Comparison of ENCODE assay signal across 8 cellular contexts in the genomic region with DNA sequence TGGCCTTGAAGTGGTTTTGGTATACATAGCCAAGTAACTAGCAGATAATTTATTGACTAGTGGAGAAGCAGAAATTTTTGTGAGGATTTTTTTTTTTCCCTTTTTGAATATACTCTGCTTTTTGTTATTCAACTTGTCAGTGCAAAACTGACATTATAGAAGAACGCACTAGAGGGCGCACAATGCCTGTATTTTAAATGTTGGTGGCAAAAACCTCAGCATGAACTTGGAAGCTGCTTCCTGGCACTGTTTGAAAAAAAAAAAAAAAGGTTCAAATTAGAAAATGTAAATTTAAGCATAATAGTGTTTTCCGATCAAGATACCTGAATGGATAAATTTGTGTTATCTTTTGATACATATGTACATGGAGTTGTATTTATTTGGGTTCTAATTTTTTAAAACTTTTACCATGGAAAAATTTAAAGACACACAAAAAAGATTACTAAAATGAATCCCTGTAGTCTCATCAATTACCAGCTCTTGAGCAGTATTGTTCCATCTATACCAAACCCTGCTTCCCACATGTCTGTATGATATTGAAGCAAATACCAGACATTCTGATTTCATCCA. TPM values are rescaled to one million over a fixed set of nuclear protein-coding genes. Genes with fewer than 3 reads are reported as not detected.
DNase-seq lines count a peak whose midpoint lies in the region; ATAC-seq, FAIRE-seq and TF ChIP-seq lines count a peak whose summit lies in the region.

No MANE protein-coding gene starts in this region.

- no peak overlapping the region for H3K23ac ChIP-seq in H1 (ENCODE audit: insufficient read length)

- H3K23me2 ChIP-seq in H1 (ENCODE audit: low read depth, low read length), result no peaks in the 10 kb centered on the region

- H3K4me1 ChIP-seq in HAP-1 (peaks cover 11% of the 10 kb centered on the region), H1 (replicated peaks in 1 of 4; ENCODE audit: control insufficient read depth in 3 of 4, insufficient read depth in 4 of 4, low read length in 3 of 4) (peaks cover 0 to 3% (median 2%) of the 10 kb centered on the region in 4 experiments; a peak in 2 of 7 replicates)

- no peak overlapping the region for H3K14ac ChIP-seq in H1 (ENCODE audit: insufficient read length)

- H2BK12ac ChIP-seq in H1 (ENCODE audit: low read depth, low read length), result no peak overlapping the region

- no peak overlapping the region for H3K56ac ChIP-seq in H1 (replicated peaks; ENCODE audit: insufficient read length, low read depth, low read length)

- in situ Hi-C loops in HAP-1 (cut with MboI; ENCODE audit: low sequenced_read_pairs), result loop anchor here (10.0 kb wide), 1 partner anchor 548 kb away; no protein-coding TSS in a partner anchor

- FAIRE-seq in H1 (lab: Jason Lieb, UNC), result peak; percentile 72

- TF ChIP-seq EP300 in H1 (IDR thresholded peaks at IDR 0.05; ENCODE audit: borderline replicate concordance in 1 of 2, low read depth in 2 of 2, low read length in 2 of 2), result no peak

- no peaks in the 10 kb centered on the region for H3K79me2 ChIP-seq in H1 (ENCODE audit: control insufficient read depth in 1 of 2, insufficient read depth in 2 of 2, low read length in 2 of 2)

- no peaks in the 10 kb centered on the region for H3K27me3 ChIP-seq in HAP-1 (ENCODE audit: low read depth)
- H3K27me3 ChIP-seq in H1 (replicated peaks in 1 of 4; ENCODE audit: control insufficient read depth in 3 of 4, extremely low read depth in 1 of 4, insufficient read depth in 3 of 4, low read length in 3 of 4), result no peaks in the 10 kb centered on the region

- H3K9ac ChIP-seq in H1 (replicated peaks in 1 of 4; ENCODE audit: extremely low read depth in 1 of 4, low read depth in 3 of 4, low read length in 3 of 4), result no peak overlapping the region

- no peak overlapping the region for H2AFZ ChIP-seq in H1 (ENCODE audit: low read length)

- no peak overlapping the region for H2BK20ac ChIP-seq in H1 (ENCODE audit: low read length)

- H3K9me3 ChIP-seq in HAP-1 (no peaks in the 10 kb centered on the region), H1 (ENCODE audit: insufficient read depth in 2 of 2, low read depth in 1 of 2, low read length in 1 of 2) (no peaks in the 10 kb centered on the region)

- H4K91ac ChIP-seq in H1 (replicated peaks; ENCODE audit: insufficient read length, low read length), result no peak overlapping the region

- peak in 2 of 3 experiments; percentile 54 to 72; a peak in 3 of 4 replicates for TF ChIP-seq CTCF in H1 (IDR thresholded peaks at IDR 0.05; ENCODE audit: control extremely low read depth in 1 of 3, insufficient read depth in 1 of 3, low read depth in 1 of 3, low read length in 3 of 3)

- POLR2A ChIA-PET in H1 (lab: Charles Lee; ENCODE audit: partially characterized antibody), result no interaction called here

- H3K36me3 ChIP-seq in HAP-1 (replicated peaks) (no peaks in the 10 kb centered on the region), H1 (ENCODE audit: control insufficient read depth in 2 of 4, insufficient read depth in 4 of 4, low read length in 3 of 4) (no peaks in the 10 kb centered on the region)

- H3K4me3 ChIP-seq in HAP-1 (no peak overlapping the region), H1 (ENCODE audit: extremely low read depth in 1 of 4, insufficient read depth in 2 of 4, low read depth in 3 of 4, low read length in 4 of 4) (no peak overlapping the region)

- TF ChIP-seq POLR2A in H1 (IDR thresholded peaks at IDR 0.05; ENCODE audit: control extremely low read depth in 1 of 2, low read depth in 2 of 2, low read length in 2 of 2), result no peak

- no peak overlapping the region for H3K4me2 ChIP-seq in H1 (ENCODE audit: insufficient read depth in 1 of 2, low read depth in 2 of 2, low read length in 2 of 2)

- TF ChIP-seq RAD21 in H1 (IDR thresholded peaks at IDR 0.05 in 1 of 2, conservative IDR thresholded peaks at IDR 0.05 in 1 of 2; ENCODE audit: low read depth in 2 of 2, low read length in 2 of 2), result peak; percentile 87

- DNase-seq in COLO668 (lab: John Stamatoyannopoulos, UW; ENCODE audit: unreplicated experiment), result peak; percentile 32
- peak; percentile 52 to 75 for DNase-seq in HAP-1 (ENCODE audit: low spot score in 2 of 2)
- peak; percentile 43 for DNase-seq in NCI-H460 (ENCODE audit: extremely low read depth, low read depth)
- DNase-seq in activated CD4-positive, alpha-beta T cell treated with anti-CD3 and anti-CD28 coated beads, Interleukin-2, amount 50 U/mL, for 48 hours, result peak; percentile 49 to 65
- peak; percentile 7 to 60 for DNase-seq in H1 (ENCODE audit: low read depth in 1 of 2, low spot score in 2 of 2)
- peak; percentile 63 for DNase-seq in middle frontal gyrus (ENCODE audit: extremely low spot score, low spot score)
- peak; percentile 47 for DNase-seq in stimulated activated naive CD8-positive, alpha-beta T cell treated with anti-CD3 and anti-CD28 coated beads, Interleukin-15, Interleukin-2, amounts not matched to agents 100 U/mL and 50 U/mL, for 24 hours

- H2AK5ac ChIP-seq in H1 (ENCODE audit: low read depth, low read length), result no peak overlapping the region

- H3K18ac ChIP-seq in H1 (ENCODE audit: extremely low read depth, low read length), result no peak overlapping the region

- ATAC-seq in stimulated activated naive CD8-positive, alpha-beta T cell treated with anti-CD3 and anti-CD28 coated beads, Interleukin-15, Interleukin-2, amounts not matched to agents 100 U/mL and 50 U/mL, for 24 hours, result no peak
- ATAC-seq in HG03521 (IDR thresholded peaks at IDR 0.05; ENCODE audit: unreplicated experiment), result no peak

- no peak overlapping the region for H2BK120ac ChIP-seq in H1 (replicated peaks; ENCODE audit: low read depth, low read length)

- H3K4ac ChIP-seq in H1 (replicated peaks; ENCODE audit: insufficient read length, low read depth, low read length), result no peak overlapping the region

- no peak overlapping the region for H3K27ac ChIP-seq in H1 (ENCODE audit: low read depth, low read length)

- no peaks in the 10 kb centered on the region for H3K79me1 ChIP-seq in H1 (ENCODE audit: low read depth, low read length)

- H4K20me1 ChIP-seq in H1 (replicated peaks in 1 of 2; ENCODE audit: control insufficient read depth in 1 of 2, insufficient read depth in 2 of 2, low read length in 2 of 2), result no peaks in the 10 kb centered on the region

- H2BK15ac ChIP-seq in H1 (ENCODE audit: low read length), result no peak overlapping the region

- H4K8ac ChIP-seq in H1 (ENCODE audit: extremely low read depth, insufficient read depth, low read length), result no peak overlapping the region

- no peak overlapping the region for H2BK5ac ChIP-seq in H1 (ENCODE audit: low read depth, low read length)

- no peak overlapping the region for H4K5ac ChIP-seq in H1 (ENCODE audit: insufficient read length, low read depth, low read length)

- 8% methylated on average over 3 of the region's 3 CpGs; no CpG with 5 or more reads in 1 of the 2 experiments for WGBS in H1 (ENCODE audit: extremely low coverage in 1 of 2, insufficient coverage in 1 of 2, insufficient read length in 1 of 2, insufficient replicate concordance in 2 of 2, low coverage in 1 of 2, low lambda C conversion rate in 2 of 2, missing lambda C conversion rate in 1 of 2), 2 experiments

- CTCF ChIA-PET in H1 (lab: Charles Lee; ENCODE audit: partially characterized antibody), result interaction anchor here (0.6 to 4.7 kb wide), 14 partner anchors 8 to 545 kb away, joined by 3 to 77 read pairs (median 4); no protein-coding TSS in a partner anchor

TF ChIP-seq in H1, 55 proteins besides CTCF, POLR2A, EP300 and RAD21 (continues in another document):
- TF ChIP-seq TBP (IDR thresholded peaks at IDR 0.05; ENCODE audit: low read depth, low read length) (no peak), EGR1 (IDR thresholded peaks at IDR 0.05; ENCODE audit: borderline replicate concordance, low read depth, low read length) (no peak), RBBP5 (IDR thresholded peaks at IDR 0.05; ENCODE audit: borderline replicate concordance, low read depth, low read length) (no peak), RFX5 (IDR thresholded peaks at IDR 0.05; ENCODE audit: borderline replicate concordance, low read depth, low read length) (no peak), YY1 (IDR thresholded peaks at IDR 0.05; ENCODE audit: low read depth, low read length) (no peak), SUZ12 (IDR thresholded peaks at IDR 0.05; ENCODE audit: low read length) (no peak), BCL11A (IDR thresholded peaks at IDR 0.05; ENCODE audit: low read depth in 2 of 2, low read length in 2 of 2) (no peak), HDAC6 (IDR thresholded peaks at IDR 0.05; ENCODE audit: low read depth, low read length) (no peak), POLR2AphosphoS5 (IDR thresholded peaks at IDR 0.05; ENCODE audit: low read depth, low read length) (no peak), MAX (IDR thresholded peaks at IDR 0.05) (no peak), NANOG (IDR thresholded peaks at IDR 0.05; ENCODE audit: insufficient read depth, low read depth, low read length, poor library complexity, severe bottlenecking) (no peak), ZNF274 (IDR thresholded peaks at IDR 0.05; ENCODE audit: borderline replicate concordance, extremely low read depth, low read length) (no peak), CEBPB (IDR thresholded peaks at IDR 0.05; ENCODE audit: low read depth, low read length) (no peak)
- TF ChIP-seq, protein P1, sequence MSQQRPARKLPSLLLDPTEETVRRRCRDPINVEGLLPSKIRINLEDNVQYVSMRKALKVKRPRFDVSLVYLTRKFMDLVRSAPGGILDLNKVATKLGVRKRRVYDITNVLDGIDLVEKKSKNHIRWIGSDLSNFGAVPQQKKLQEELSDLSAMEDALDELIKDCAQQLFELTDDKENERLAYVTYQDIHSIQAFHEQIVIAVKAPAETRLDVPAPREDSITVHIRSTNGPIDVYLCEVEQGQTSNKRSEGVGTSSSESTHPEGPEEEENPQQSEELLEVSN (IDR thresholded peaks at IDR 0.05), result no peak

RNA-seq across cellular contexts. Expression of gene SLC25A26, which starts 56.0 kb away (rescaled TPM):
- total RNA-seq in NCI-H460 (2014; rRNA removed; shearing (Covaris generic)), result 22.4 and 23.1 TPM in 2 replicates
- polyA plus RNA-seq in NCI-H460 (2014; cell fraction: nucleus; rRNA removed), result 17.3 and 20.2 TPM in 2 replicates
- total RNA-seq in H1 (2021; fragmentation: NEBNext Ultra II Directional; extraction: Animal tissue kit (Norgen Biotek cat#: 25700)), result 26.3 and 30.0 TPM in 2 replicates
- 33.1 and 37.0 TPM in 2 replicates for polyA plus RNA-seq in H1 (2011; rRNA removed)
- 43.3 TPM for polyA plus RNA-seq in H1 (2011; cell fraction: cytosol; rRNA removed)
- polyA plus RNA-seq in H1 (2011; cell fraction: nucleus; rRNA removed), result 17.0 TPM
- polyA plus RNA-seq in H1 (2012, experiment 1 of 2), result 23.6 to 28.4 TPM (median 26.6 TPM) in 4 replicates
- polyA plus RNA-seq in H1 (2012, experiment 2 of 2), result 19.8 TPM
- 15.0 TPM for polyA plus RNA-seq in H1 (2013, experiment 1 of 2)
- 16.2 TPM for polyA plus RNA-seq in H1 (2013, experiment 2 of 2)
- 16.2 and 20.5 TPM in 2 replicates for polyA minus RNA-seq in H1 (2011; rRNA and poly(A)+ RNA removed)
- 7.6 TPM for polyA minus RNA-seq in H1 (2011; cell fraction: cytosol; rRNA and poly(A)+ RNA removed)
- polyA minus RNA-seq in H1 (2011; cell fraction: nucleus; rRNA and poly(A)+ RNA removed), result 21.8 TPM
